In genomic region chr12:67263416-67263960, GRCh38 we compare ENCODE assay signal across 17 cellular contexts. TPM values are rescaled to one million over a fixed set of nuclear protein-coding genes. Genes with fewer than 3 reads are reported as not detected.
DNase-seq lines count a peak whose midpoint lies in the region; ATAC-seq and TF ChIP-seq lines count a peak whose summit lies in the region.
"Had no signal": no experiment of that assay in that cellular context is flagged by ENCODE, and none has a peak within 500 bp of the region (broad histone marks: within the 10 kb centered on the region; RNA-seq: fewer than 3 reads in every experiment).

No MANE protein-coding gene starts in this region.

- no peaks in the 10 kb centered on the region for H3K9me3 Mint-ChIP-seq in Caco-2 (ENCODE audit: unreplicated experiment)
- H3K9me3 Mint-ChIP-seq: CD8-positive, alpha-beta memory T cell; HFFc6 had no signal

- no peaks in the 10 kb centered on the region for H3K27me3 ChIP-seq in Caco-2 (replicated peaks; ENCODE audit: control insufficient read depth, insufficient read depth, low read length)

- H3K4me1 ChIP-seq in Caco-2: no peaks in the 10 kb centered on the region

- POLR2A ChIA-PET in Caco-2 (lab: Charles Lee): no interaction called here

- no peaks in the 10 kb centered on the region for H3K4me1 Mint-ChIP-seq in Caco-2 (ENCODE audit: low read depth, unreplicated experiment)

- H3K36me3 Mint-ChIP-seq in Caco-2 (ENCODE audit: insufficient read depth, unreplicated experiment): peaks cover 3% of the 10 kb centered on the region
- H3K36me3 Mint-ChIP-seq: CD14-positive monocyte; CD8-positive, alpha-beta memory T cell had no signal

- no TSS peak for BruUV-seq in Caco-2 (replicated peaks; lab: Mats Ljungman, UMichigan)

- CTCF ChIA-PET in Caco-2 (lab: Charles Lee): no interaction called here

- intact Hi-C loops in Caco-2 (cut with micrococcal nuclease; ENCODE audit: unreplicated experiment): no loop called here

- TF ChIP-seq CTCF in fibroblast of villous mesenchyme (IDR thresholded peaks at IDR 0.05; ENCODE audit: insufficient read depth, low read depth, low read length) (no peak), Caco-2 (IDR thresholded peaks at IDR 0.05; ENCODE audit: insufficient read depth in 1 of 2, low read depth in 1 of 2, low read length in 1 of 2, severe bottlenecking in 1 of 2, unreplicated experiment in 1 of 2) (no peak)

- no peaks in the 10 kb centered on the region for H3K9me3 ChIP-seq in Caco-2
- H3K9me3 ChIP-seq: A549 had no signal

- DNase-seq in NCI-H2171 (lab: John Stamatoyannopoulos, UW) (peak; percentile 73), SK-N-DZ (ENCODE audit: low spot score) (peak; percentile 86), fibroblast of villous mesenchyme (ENCODE audit: low read depth) (peak; percentile 55), myocyte (ENCODE audit: low read depth) (peak; percentile 35), putamen (ENCODE audit: low spot score) (no peak), NCI-H2081 treated with DMSO at 0.1 percent for 48 hours (lab: John Stamatoyannopoulos, UW) (no peak), Caco-2 (no peak)
- DNase-seq: CD8-positive, alpha-beta memory T cell; DMS79; GOT3; H9; HFFc6 had no signal

- no peak overlapping the region for H3K4me3 Mint-ChIP-seq in Caco-2 (ENCODE audit: unreplicated experiment)
- H3K4me3 Mint-ChIP-seq: CD14-positive monocyte; CD8-positive, alpha-beta memory T cell; H9; HFFc6 had no signal

- no peaks in the 10 kb centered on the region for H3K36me3 ChIP-seq in Caco-2 (ENCODE audit: control insufficient read depth, insufficient read depth, low read length)

- no peak overlapping the region for H3K4me3 ChIP-seq in fibroblast of villous mesenchyme (ENCODE audit: low read depth, low read length)
- H3K4me3 ChIP-seq in Caco-2 (ENCODE audit: low read depth, low read length): no peak overlapping the region
- H3K4me3 ChIP-seq: A549, GM12878 had no signal

- no peak for ATAC-seq in HG03095 (IDR thresholded peaks at IDR 0.05; ENCODE audit: unreplicated experiment)
- ATAC-seq: A549, GM12878, HepG2 had no signal

- no peak overlapping the region for H3K27ac Mint-ChIP-seq in Caco-2 (ENCODE audit: unreplicated experiment)
- H3K27ac Mint-ChIP-seq: CD14-positive monocyte; CD8-positive, alpha-beta memory T cell; H9; HFFc6 had no signal

- H3K27me3 Mint-ChIP-seq in Caco-2 (ENCODE audit: insufficient read depth, unreplicated experiment): no peaks in the 10 kb centered on the region
- H3K27me3 Mint-ChIP-seq: CD8-positive, alpha-beta memory T cell had no signal

RNA-seq across cellular contexts. Expression of gene CAND1, which starts 5.7 kb away (rescaled TPM):
- 76.2 and 90.8 TPM in 2 replicates for polyA plus RNA-seq in SK-N-DZ (2014; cell fraction: cytosol; rRNA removed)
- 106 TPM in 2 replicates for polyA plus RNA-seq in SK-N-DZ (2014; cell fraction: nucleus; rRNA removed)
- 132 and 158 TPM in 2 replicates for total RNA-seq in fibroblast of villous mesenchyme
- total RNA-seq in myocyte: 86.0 and 124 TPM in 2 replicates
- 46.5 TPM for polyA plus RNA-seq in myocyte (2012)
- 148 and 153 TPM in 2 replicates for total RNA-seq in Caco-2 (2022)

Comparison
In these comparisons a context has a peak if more than half of its experiments do, and no peak if none do; other contexts are left out.
1. DNase-seq: peak in NCI-H2171 (single experiment), SK-N-DZ (single experiment), fibroblast of villous mesenchyme (single experiment) and myocyte (single experiment); none in putamen (single experiment), NCI-H2081 treated with DMSO at 0.1 percent for 48 hours (single experiment) and Caco-2 (0 of 2).